In genomic region chr4:121801715-121802075, GRCh38 we compare ENCODE assay signal across 8 cellular contexts. TPM values are rescaled to one million over a fixed set of nuclear protein-coding genes. Genes with fewer than 3 reads are reported as not detected.
DNase-seq lines count a peak whose midpoint lies in the region; ATAC-seq and TF ChIP-seq lines count a peak whose summit lies in the region.

No MANE protein-coding gene starts in this region.

- peaks cover 28% of the 10 kb centered on the region for H3K79me2 ChIP-seq in GM23338 (replicated peaks; ENCODE audit: insufficient read depth)

- DNase-seq in GM23338 (ENCODE audit: low spot score) (no peak), T-helper 17 cell (no peak), foreskin keratinocyte (no peak), skeletal muscle cell (ENCODE audit: low read depth) (no peak), T1000 (lab: John Stamatoyannopoulos, UW) (no peak), GM13976 (ENCODE audit: low spot score) (no peak)

- peak overlapping the region; percentile 65; the same call in 1 of the 2 replicates for H3K27ac ChIP-seq in GM23338 (ENCODE audit: low read depth)
- peak overlapping the region; percentile 91 for H3K27ac ChIP-seq in foreskin keratinocyte

- H3K27me3 Mint-ChIP-seq in GM23338 (ENCODE audit: insufficient read depth, low read depth, poor library complexity) (peaks cover 9% of the 10 kb centered on the region), T-helper 17 cell (no peaks in the 10 kb centered on the region)

- H3K4me3 Mint-ChIP-seq in GM23338 (peak overlapping the region; percentile 98), T-helper 17 cell (peak overlapping the region; percentile 95)

- no peaks in the 10 kb centered on the region for H3K9me2 ChIP-seq in GM23338 (ENCODE audit: insufficient read depth)

- in situ Hi-C loops in GM13976 (cut with MboI; ENCODE audit: low sequenced_read_pairs, unreplicated experiment): no loop called here

- no peaks in the 10 kb centered on the region for H3F3A ChIP-seq in GM23338 (replicated peaks; ENCODE audit: low read depth)

- ATAC-seq in GM23338 (no peak), T-helper 17 cell (no peak), foreskin keratinocyte (no peak), HG02588 (IDR thresholded peaks at IDR 0.05; ENCODE audit: unreplicated experiment) (no peak), GM19452 (IDR thresholded peaks at IDR 0.05; ENCODE audit: unreplicated experiment) (no peak)

- H3K9me3 Mint-ChIP-seq in GM23338: no peaks in the 10 kb centered on the region

- 0 out of 2 replicates have a peak, but pooled peaks cover 9% of the 10 kb centered on the region for H4K20me1 ChIP-seq in GM23338 (replicated peaks; ENCODE audit: insufficient read depth)

- H2AFZ ChIP-seq in GM23338: no peak overlapping the region

- H3K9me3 ChIP-seq in T-helper 17 cell (ENCODE audit: control insufficient read depth, low read length, poor library complexity, severe bottlenecking): no peaks in the 10 kb centered on the region

- H3K27me3 ChIP-seq in GM23338 (ENCODE audit: insufficient read depth) (no peaks in the 10 kb centered on the region), foreskin keratinocyte (no peaks in the 10 kb centered on the region)

- TF ChIP-seq CTCF in GM23338 (conservative IDR thresholded peaks at IDR 0.05; ENCODE audit: low read depth in 2 of 2) (no peak), foreskin keratinocyte (conservative IDR thresholded peaks at IDR 0.05) (no peak), GM13976 (IDR thresholded peaks at IDR 0.05; ENCODE audit: borderline replicate concordance, control extremely low read depth, extremely low read depth, insufficient read depth, missing control alignments) (no peak)

- H3K36me3 ChIP-seq in GM23338 (ENCODE audit: insufficient read depth): peaks cover 34% of the 10 kb centered on the region

- H3K36me3 Mint-ChIP-seq in GM23338 (ENCODE audit: low read depth): peaks cover 47% of the 10 kb centered on the region
- peaks cover 7% of the 10 kb centered on the region for H3K36me3 Mint-ChIP-seq in T-helper 17 cell (ENCODE audit: low read depth)

- H3K27ac Mint-ChIP-seq in GM23338 (peak overlapping the region; percentile 97), T-helper 17 cell (peak overlapping the region; percentile 99)

- peaks cover 19% of the 10 kb centered on the region; the same call in 2 of the 3 replicates for H3K4me1 Mint-ChIP-seq in GM23338
- H3K4me1 Mint-ChIP-seq in T-helper 17 cell: peaks cover 25% of the 10 kb centered on the region

- H3K4me3 ChIP-seq in GM23338: peak overlapping the region; percentile 73
- peak overlapping the region; percentile 100 for H3K4me3 ChIP-seq in skeletal muscle cell (ENCODE audit: low read depth, low read length)

- H3K4me2 ChIP-seq in GM23338: peak overlapping the region; percentile 86

- no peaks in the 10 kb centered on the region; the same call in 1 of the 2 replicates for H3K4me1 ChIP-seq in GM23338 (ENCODE audit: insufficient read depth)
- H3K4me1 ChIP-seq in foreskin keratinocyte: peaks cover 5% of the 10 kb centered on the region

TF ChIP-seq in GM23338, 12 proteins besides CTCF, POLR2A, EP300 and RAD21 (continues in another document):
- TF ChIP-seq REST (IDR thresholded peaks at IDR 0.05; ENCODE audit: unreplicated experiment) (no peak), ZNF114 (CRISPR knock-in tag; IDR thresholded peaks at IDR 0.05) (no peak), ETS1 (IDR thresholded peaks at IDR 0.05) (no peak), EZH2phosphoT487 (IDR thresholded peaks at IDR 0.05; ENCODE audit: unreplicated experiment) (no peak)

RNA-seq across cellular contexts. Expression of gene EXOSC9, which starts 0.6 kb away (rescaled TPM):
- 68.8 and 71.9 TPM in 2 replicates for total RNA-seq in GM23338 (2014; rRNA removed; shearing (Covaris generic))
- polyA plus RNA-seq in GM23338 (2016; fragmentation: Nextera tagmentation; extraction: Ambion mirVana) (95.2 and 105 TPM in 2 replicates), foreskin keratinocyte (27.8 and 36.0 TPM in 2 replicates)
- total RNA-seq in T-helper 17 cell (10 to 100 TPM; 57.6 to 58.8 TPM), foreskin keratinocyte (37.9 and 45.5 TPM in 2 replicates)

RNA-seq across cellular contexts. Expression of gene CCNA2, which starts 22.0 kb away (rescaled TPM):
- total RNA-seq in GM23338 (2014; rRNA removed; shearing (Covaris generic)): 160 and 167 TPM in 2 replicates
- polyA plus RNA-seq in GM23338 (2016; fragmentation: Nextera tagmentation; extraction: Ambion mirVana) (57.9 and 60.5 TPM in 2 replicates), foreskin keratinocyte (28.0 and 42.7 TPM in 2 replicates)
- total RNA-seq in T-helper 17 cell (under 1 TPM; 0.25 to 0.57 TPM), foreskin keratinocyte (65.8 and 83.0 TPM in 2 replicates)

RNA-seq across cellular contexts. Expression of gene SMIM43, which starts 36.7 kb away (rescaled TPM):
- total RNA-seq in GM23338 (2014; rRNA removed; shearing (Covaris generic)): 0.56 TPM in 1 of 2 replicates, not detected in the other
- polyA plus RNA-seq in GM23338 (2016; fragmentation: Nextera tagmentation; extraction: Ambion mirVana): 0.21 and 0.26 TPM in 2 replicates
- total RNA-seq in T-helper 17 cell: not detected
- not detected in 2 replicates for total RNA-seq in foreskin keratinocyte
- 0.02 TPM in 1 of 2 replicates, not detected in the other for polyA plus RNA-seq in foreskin keratinocyte

Comparison
In these comparisons a context has a peak if more than half of its experiments do, and no peak if none do; other contexts are left out.
1. RNA of gene CCNA2, which starts 22.0 kb away (total RNA-seq): 160 to 167 TPM in GM23338 and 65.8 to 83.0 TPM in foreskin keratinocyte; 0.25 to 0.57 TPM in T-helper 17 cell; every median in the first group is over 10 times any median in the second.